Comparison of ENCODE assay signal across 13 cellular contexts in the genomic region with DNA sequence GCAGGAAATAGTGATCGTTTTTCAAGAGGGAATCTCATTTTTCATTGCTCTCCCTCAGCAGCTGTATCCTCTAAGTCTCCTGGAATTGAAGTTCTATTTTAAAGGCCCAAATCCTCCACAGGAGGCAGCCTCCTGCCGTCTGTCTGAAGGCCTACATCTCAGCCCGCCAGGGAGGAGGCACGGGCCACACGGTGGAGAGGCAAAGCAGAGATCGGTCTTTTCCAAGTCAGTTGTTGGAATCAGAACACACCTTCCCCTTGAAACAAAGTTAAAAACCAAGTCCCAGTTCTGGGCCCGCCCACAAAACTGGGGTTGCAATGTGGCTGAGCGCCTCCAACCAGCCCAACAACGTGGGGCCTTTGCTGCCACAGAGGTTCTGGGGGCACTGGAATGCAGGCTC.
A peak's percentile ranks its signal among the peaks of the same experiment; 100 is the strongest.
DNase-seq lines count a peak whose midpoint lies in the region; ATAC-seq and TF ChIP-seq lines count a peak whose summit lies in the region.
"Had no signal": no experiment of that assay in that cellular context is flagged by ENCODE, and none has a peak within 500 bp of the region (broad histone marks: within the 10 kb centered on the region; RNA-seq: fewer than 3 reads in every experiment).

No MANE protein-coding gene starts in this region.

- TF ChIP-seq POLR2A in uterus (IDR thresholded peaks at IDR 0.05) = no peak

- H4K20me1 ChIP-seq in smooth muscle cell (ENCODE audit: low read depth) = peaks cover 87% of the 10 kb centered on the region

- H3K4me1 Mint-ChIP-seq in activated naive CD8-positive, alpha-beta T cell treated with anti-CD3 and anti-CD28 coated beads, Interleukin-2, amount 50 U/mL, for 24 hours = peaks cover 97% of the 10 kb centered on the region

- H3K4me1 ChIP-seq in heart right ventricle (peaks cover 54 to 100% (median 100%) of the 10 kb centered on the region in 9 donors), muscle layer of duodenum (ENCODE audit: control insufficient read depth in 1 of 2, insufficient read depth in 2 of 2, low read length in 2 of 2) (peaks cover 24 to 57% of the 10 kb centered on the region in 2 donors), uterus (peaks cover 21 to 36% of the 10 kb centered on the region in 2 donors), smooth muscle cell (ENCODE audit: low read depth) (peaks cover 23% of the 10 kb centered on the region)

- H3K36me3 Mint-ChIP-seq in activated naive CD8-positive, alpha-beta T cell treated with anti-CD3 and anti-CD28 coated beads, Interleukin-2, amount 50 U/mL, for 24 hours (ENCODE audit: low read depth) = peaks cover 3% of the 10 kb centered on the region

- no peak overlapping the region for H2AFZ ChIP-seq in smooth muscle cell (ENCODE audit: low read depth)

- ATAC-seq in heart right ventricle = no peak
- no peak for ATAC-seq in activated naive CD8-positive, alpha-beta T cell treated with anti-CD3 and anti-CD28 coated beads, Interleukin-2, amount 50 U/mL, for 24 hours
- ATAC-seq in GM19397 (IDR thresholded peaks at IDR 0.05; ENCODE audit: unreplicated experiment) = no peak
- ATAC-seq: activated T-cell treated with anti-CD3 and anti-CD28 coated beads, Interleukin-2, amount 50 U/mL, for 4 hours; K562 had no signal

- peaks cover 37% of the 10 kb centered on the region for H3K79me2 ChIP-seq in smooth muscle cell (ENCODE audit: low read depth)

- H3K9ac ChIP-seq in smooth muscle cell (ENCODE audit: low read depth) = no peak overlapping the region

- intact Hi-C loops in heart right ventricle (cut with DNase I) (loop anchor here in 4 of 10 donors (5.0 to 10.0 kb wide), 3 partner anchors 36 to 64 kb away; no protein-coding TSS in a partner anchor), cardiac septum (cut with DNase I) (loop anchor here (5.0 kb wide), 1 partner anchor 34 kb away; no protein-coding TSS in a partner anchor), uterus (cut with DNase I; ENCODE audit: low total_unique reads) (no loop called here)

- no peaks in the 10 kb centered on the region for H3K36me3 ChIP-seq in heart right ventricle
- H3K36me3 ChIP-seq in muscle layer of duodenum (ENCODE audit: control insufficient read depth in 1 of 2, insufficient read depth in 2 of 2, low read length in 2 of 2) = peaks cover 0 to 4% of the 10 kb centered on the region in 2 donors
- H3K36me3 ChIP-seq in uterus = no peaks in the 10 kb centered on the region
- no peaks in the 10 kb centered on the region for H3K36me3 ChIP-seq in smooth muscle cell (ENCODE audit: low read depth)
- H3K36me3 ChIP-seq: SJSA1 had no signal

- peaks cover 7% of the 10 kb centered on the region for H3F3A ChIP-seq in smooth muscle cell (ENCODE audit: low read depth)

- H3K9me3 Mint-ChIP-seq in activated naive CD8-positive, alpha-beta T cell treated with anti-CD3 and anti-CD28 coated beads, Interleukin-2, amount 50 U/mL, for 24 hours = no peaks in the 10 kb centered on the region
- H3K9me3 Mint-ChIP-seq: activated T-cell treated with anti-CD3 and anti-CD28 coated beads, Interleukin-2, amount 50 U/mL, for 4 hours had no signal

- H3K4me3 ChIP-seq in heart right ventricle (no peak overlapping the region), muscle layer of duodenum (ENCODE audit: low read depth in 1 of 2, low read length in 2 of 2) (no peak overlapping the region), uterus (no peak overlapping the region), smooth muscle cell (no peak overlapping the region)
- H3K4me3 ChIP-seq: K562, SJSA1 had no signal

- H3K9me3 ChIP-seq in heart right ventricle (no peaks in the 10 kb centered on the region), muscle layer of duodenum (ENCODE audit: control insufficient read depth in 1 of 2, low read length in 2 of 2) (no peaks in the 10 kb centered on the region), uterus (no peaks in the 10 kb centered on the region), smooth muscle cell (replicated peaks; ENCODE audit: low read depth) (no peaks in the 10 kb centered on the region)
- H3K9me3 ChIP-seq: SJSA1 had no signal

- no peak for TF ChIP-seq CTCF in heart right ventricle (IDR thresholded peaks at IDR 0.05)
- no peak for TF ChIP-seq CTCF in uterus (IDR thresholded peaks at IDR 0.05)
- no peak for TF ChIP-seq CTCF in smooth muscle cell (IDR thresholded peaks at IDR 0.05; ENCODE audit: borderline replicate concordance, insufficient read depth, poor library complexity, severe bottlenecking)

- peak overlapping the region; percentile 64 to 91 (median 83) for H3K27ac ChIP-seq in heart right ventricle
- H3K27ac ChIP-seq in muscle layer of duodenum (ENCODE audit: low read length) = peak overlapping the region; percentile 32
- peak overlapping the region; percentile 74 to 97 for H3K27ac ChIP-seq in uterus
- H3K27ac ChIP-seq in smooth muscle cell (ENCODE audit: low read depth) = no peak overlapping the region
- H3K27ac ChIP-seq: SJSA1 had no signal

- DNase-seq in heart right ventricle = no peak
- DNase-seq in cardiac septum (ENCODE audit: low spot score) = no peak
- no peak for DNase-seq in activated naive CD8-positive, alpha-beta T cell treated with anti-CD3 and anti-CD28 coated beads, Interleukin-2, amount 50 U/mL, for 24 hours
- DNase-seq in uterus = no peak
- no peak for DNase-seq in smooth muscle cell (lab: John Stamatoyannopoulos, UW; ENCODE audit: unreplicated experiment)
- DNase-seq in NOMO-1 (lab: John Stamatoyannopoulos, UW; ENCODE audit: unreplicated experiment in 2 of 2) = no peak
- DNase-seq: activated T-cell treated with anti-CD3 and anti-CD28 coated beads, Interleukin-2, amount 50 U/mL, for 4 hours; AML-193; NCI-H2227 treated with DMSO at 0.1 percent for 48 hours had no signal

- no peaks in the 10 kb centered on the region for H3K27me3 Mint-ChIP-seq in activated naive CD8-positive, alpha-beta T cell treated with anti-CD3 and anti-CD28 coated beads, Interleukin-2, amount 50 U/mL, for 24 hours

- H3K27ac Mint-ChIP-seq in activated naive CD8-positive, alpha-beta T cell treated with anti-CD3 and anti-CD28 coated beads, Interleukin-2, amount 50 U/mL, for 24 hours = peak overlapping the region; percentile 97

- H3K4me3 Mint-ChIP-seq in activated naive CD8-positive, alpha-beta T cell treated with anti-CD3 and anti-CD28 coated beads, Interleukin-2, amount 50 U/mL, for 24 hours = peak overlapping the region; percentile 25

- H3K4me2 ChIP-seq in smooth muscle cell = no peak overlapping the region

- WGBS in heart right ventricle, 2 donors = 74 to 85% methylated on average over 9 of the region's 9 CpGs
- WGBS in smooth muscle cell (ENCODE audit: low lambda C conversion rate) = 68% methylated on average over 9 of the region's 9 CpGs

- no peaks in the 10 kb centered on the region for H3K27me3 ChIP-seq in heart right ventricle
- H3K27me3 ChIP-seq in muscle layer of duodenum (ENCODE audit: low read depth, low read length) = no peaks in the 10 kb centered on the region
- no peaks in the 10 kb centered on the region for H3K27me3 ChIP-seq in uterus
- H3K27me3 ChIP-seq in smooth muscle cell (ENCODE audit: low read depth) = no peaks in the 10 kb centered on the region
- H3K27me3 ChIP-seq: SJSA1 had no signal
